In the genomic region with DNA sequence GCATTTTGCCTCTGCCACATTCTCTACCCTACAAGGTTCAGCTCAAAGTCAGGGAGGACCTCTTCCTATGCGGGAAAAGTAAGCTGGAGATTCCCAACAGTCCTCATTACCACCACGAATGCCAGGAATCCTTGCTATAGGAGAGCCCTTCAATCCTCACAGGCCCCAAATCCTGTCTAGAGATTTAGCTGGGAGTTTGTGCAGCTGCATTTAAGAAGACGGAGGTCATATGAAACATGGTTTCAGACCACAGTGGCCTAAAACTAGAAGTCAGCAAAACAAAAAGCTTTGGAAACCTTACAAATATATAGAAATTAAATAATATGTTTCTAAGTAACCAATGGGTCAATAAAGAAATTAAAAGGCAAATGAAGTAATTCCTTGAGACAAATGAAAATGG, we compare ENCODE assay signal across 34 cellular contexts.
"Had no signal": no experiment of that assay in that cellular context is flagged by ENCODE, and none has a peak within 500 bp of the region (broad histone marks: within the 10 kb centered on the region; RNA-seq: fewer than 3 reads in every experiment).

No MANE protein-coding gene starts in this region.

- H3K9me3 ChIP-seq: SJCRH30 had no signal

- H3K36me3 ChIP-seq: MG63, SJCRH30 had no signal

- ATAC-seq: Panc1, Right ventricle myocardium inferior had no signal

- H3K27me3 ChIP-seq: MG63, SJCRH30 had no signal

- H2AFZ ChIP-seq: PC-9 had no signal

- H3K4me2 ChIP-seq: PC-9 had no signal

- H3K27ac ChIP-seq: PC-9, RWPE1, SJCRH30, SK-N-MC had no signal

- H3K4me1 ChIP-seq: SJCRH30 had no signal

- H3K4me3 ChIP-seq: MG63, PC-9, SJCRH30, SK-N-MC had no signal

- DNase-seq: Karpas-422, KG1, MG63, MV-4-11, NCI-H1092 treated with DMSO at 0.1 percent for 48 hours, NCI-H1105 treated with DMSO at 0.1 percent for 48 hours, NCI-H1417, NCI-H1436, NCI-H146, NCI-H1694, NCI-H187, NCI-H1930, NCI-H2029 treated with DMSO at 0.1 percent for 48 hours, NCI-H2081 treated with DMSO at 0.1 percent for 48 hours, NCI-H2107, NCI-H2171, NCI-H226, NCI-H446 treated with DMSO at 0.1 percent for 48 hours, NCI-H510A, NCI-H524, NCI-H526, NCI-H69, NCI-H748 treated with DMSO at 0.1 percent for 48 hours, NCI-H82, PC-9, SHP77, SIG-M5, SJCRH30, SW 1271, T-helper 1 cell had no signal
